Comparison of ENCODE assay signal across 20 cellular contexts in genomic region chr18:47108373-47108772, GRCh38. TPM values are rescaled to one million over a fixed set of nuclear protein-coding genes. Genes with fewer than 3 reads are reported as not detected.
DNase-seq lines count a peak whose midpoint lies in the region; ATAC-seq and TF ChIP-seq lines count a peak whose summit lies in the region.
"Had no signal": no experiment of that assay in that cellular context is flagged by ENCODE, and none has a peak within 500 bp of the region (broad histone marks: within the 10 kb centered on the region; RNA-seq: fewer than 3 reads in every experiment).

No MANE protein-coding gene starts in this region.

- ATAC-seq in naive thymus-derived CD8-positive, alpha-beta T cell, result no peak
- ATAC-seq: CD8-positive, alpha-beta T cell; HCT116; HepG2 had no signal

- H2BK5ac ChIP-seq in H9 (ENCODE audit: insufficient read length, low read length), result no peak overlapping the region

- CTCF ChIA-PET in CD4-positive, alpha-beta memory T cell (lab: Charles Lee; ENCODE audit: partially characterized antibody), result interaction anchor here (1.6 kb wide), 1 partner anchor 96 kb away, joined by 6 read pairs; no protein-coding TSS in a partner anchor

- H3K79me1 ChIP-seq in H9 (ENCODE audit: insufficient read depth, low read depth, low read length, poor library complexity, severe bottlenecking), result no peaks in the 10 kb centered on the region

- no peak overlapping the region for H2BK120ac ChIP-seq in H9 (ENCODE audit: low read depth, low read length, poor library complexity, severe bottlenecking)

- H3K4me1 Mint-ChIP-seq in H9 (peaks cover 55% of the 10 kb centered on the region in 2 experiments), neural progenitor cell (peaks cover 17% of the 10 kb centered on the region)
- H3K4me1 Mint-ChIP-seq in naive thymus-derived CD8-positive, alpha-beta T cell, result no peaks in the 10 kb centered on the region
- H3K4me1 Mint-ChIP-seq in CD4-positive, alpha-beta memory T cell, result no peaks in the 10 kb centered on the region
- H3K4me1 Mint-ChIP-seq: CD14-positive monocyte had no signal

- peak overlapping the region; percentile 21 for H3K4me3 ChIP-seq in neural progenitor cell
- H3K4me3 ChIP-seq in CD4-positive, alpha-beta memory T cell (ENCODE audit: low read length in 2 of 2), result no peak overlapping the region
- H3K4me3 ChIP-seq: BLaER1 had no signal

- no peak overlapping the region for H3K14ac ChIP-seq in H9 (ENCODE audit: insufficient read depth, low read length)

- TF ChIP-seq CTCF in H9 (conservative IDR thresholded peaks at IDR 0.05) (no peak), neural progenitor cell (IDR thresholded peaks at IDR 0.05) (no peak)

- H2BK12ac ChIP-seq in H9 (ENCODE audit: insufficient read length, low read depth, low read length), result no peak overlapping the region

- no peak overlapping the region for H3K56ac ChIP-seq in H9 (ENCODE audit: insufficient read length, low read depth, low read length)

- H3K27me3 Mint-ChIP-seq in H9 (ENCODE audit: low read depth) (no peaks in the 10 kb centered on the region), neural progenitor cell (ENCODE audit: insufficient read depth, low read depth) (no peaks in the 10 kb centered on the region)
- no peaks in the 10 kb centered on the region for H3K27me3 Mint-ChIP-seq in naive thymus-derived CD8-positive, alpha-beta T cell
- H3K27me3 Mint-ChIP-seq in CD4-positive, alpha-beta memory T cell, result no peaks in the 10 kb centered on the region
- H3K27me3 Mint-ChIP-seq: IgD-negative memory B cell had no signal

- H3K9me3 ChIP-seq in H9 (ENCODE audit: control insufficient read depth, low read depth, low read length) (no peaks in the 10 kb centered on the region), neural progenitor cell (ENCODE audit: low read depth) (no peaks in the 10 kb centered on the region)
- no peaks in the 10 kb centered on the region for H3K9me3 ChIP-seq in CD4-positive, alpha-beta memory T cell (ENCODE audit: control insufficient read depth in 1 of 2, low read length in 2 of 2)
- H3K9me3 ChIP-seq: BLaER1 had no signal

- H3K27ac ChIP-seq in H9 (ENCODE audit: insufficient read length, low read depth, low read length) (no peak overlapping the region), neural progenitor cell (peak overlapping the region; percentile 78)
- H3K27ac ChIP-seq in CD4-positive, alpha-beta memory T cell (ENCODE audit: low read depth, low read length), result no peak overlapping the region
- H3K27ac ChIP-seq: BLaER1 had no signal

- H3K4me2 ChIP-seq in H9 (ENCODE audit: insufficient read depth, insufficient read length, low read length) (no peak overlapping the region), neural progenitor cell (peak overlapping the region; percentile 67)
- H3K4me2 ChIP-seq: BLaER1 had no signal

- WGBS in H9 (ENCODE audit: extremely low coverage, insufficient read length, low lambda C conversion rate), result no CpG with 5 or more reads among the region's 3 CpGs

- no peak overlapping the region for H2AK5ac ChIP-seq in H9 (ENCODE audit: insufficient read length, low read length)

- no peaks in the 10 kb centered on the region for H4K20me1 ChIP-seq in H9 (ENCODE audit: control insufficient read depth, insufficient read depth, insufficient read length)
- peaks cover 43% of the 10 kb centered on the region for H4K20me1 ChIP-seq in neural progenitor cell (ENCODE audit: low read depth)
- H4K20me1 ChIP-seq: BLaER1 had no signal

- H3K23me2 ChIP-seq in H9 (ENCODE audit: insufficient read length, low read depth, low read length, poor library complexity, severe bottlenecking), result no peaks in the 10 kb centered on the region

- H3K27ac Mint-ChIP-seq in H9, result peak overlapping the region in 2 of 3 experiments; percentile 71 to 95; a peak in 4 of 7 replicates
- no peak overlapping the region for H3K27ac Mint-ChIP-seq in neural progenitor cell
- H3K27ac Mint-ChIP-seq in naive thymus-derived CD8-positive, alpha-beta T cell, result no peak overlapping the region
- peak overlapping the region in 1 of 7 donors; percentile 44 for H3K27ac Mint-ChIP-seq in CD4-positive, alpha-beta memory T cell
- H3K27ac Mint-ChIP-seq: CD14-positive monocyte; CD8-positive, alpha-beta T cell; HFFc6; IgD-negative memory B cell had no signal

- no peak overlapping the region for H3K4ac ChIP-seq in H9 (ENCODE audit: low read depth, low read length)

- H3K9ac ChIP-seq in H9 (ENCODE audit: extremely low read depth, insufficient read length, low read length), result no peak overlapping the region
- no peak overlapping the region for H3K9ac ChIP-seq in neural progenitor cell
- H3K9ac ChIP-seq: BLaER1 had no signal

- H3F3A ChIP-seq in neural progenitor cell (ENCODE audit: low read depth), result peaks cover 42% of the 10 kb centered on the region

- no peak overlapping the region for H4K5ac ChIP-seq in H9 (ENCODE audit: insufficient read length, low read depth, low read length)

- DNase-seq in D341Med (ENCODE audit: low spot score) (peak; percentile 56), H9 (no peak), cerebellar cortex (ENCODE audit: low spot score) (peak; percentile 62), neural progenitor cell (ENCODE audit: low spot score) (peak; percentile 77), cortex of kidney (lab: John Stamatoyannopoulos, UW) (no peak), ecto neural progenitor cell (ENCODE audit: low spot score) (no peak)
- DNase-seq in naive thymus-derived CD8-positive, alpha-beta T cell, result no peak
- no peak for DNase-seq in CD4-positive, alpha-beta memory T cell
- DNase-seq: 8988T; CD8-positive, alpha-beta T cell; DMS153; DMS79; GDM1; HFFc6; KBM-7 had no signal

- no peaks in the 10 kb centered on the region for H3K79me2 ChIP-seq in H9 (ENCODE audit: insufficient read depth, low read length)
- peaks cover 5% of the 10 kb centered on the region for H3K79me2 ChIP-seq in neural progenitor cell (ENCODE audit: low read depth)

- H4K8ac ChIP-seq in H9 (replicated peaks; ENCODE audit: insufficient read length, low read depth, low read length), result no peak overlapping the region

- POLR2A ChIA-PET in naive thymus-derived CD8-positive, alpha-beta T cell (lab: Charles Lee), result no interaction called here
- POLR2A ChIA-PET in CD4-positive, alpha-beta memory T cell (lab: Charles Lee; ENCODE audit: partially characterized antibody), result no interaction called here

- H3K27me3 ChIP-seq in H9 (ENCODE audit: insufficient read depth, low read length), result no peaks in the 10 kb centered on the region
- H3K27me3 ChIP-seq in neural progenitor cell, result no peaks in the 10 kb centered on the region
- no peaks in the 10 kb centered on the region for H3K27me3 ChIP-seq in CD4-positive, alpha-beta memory T cell (ENCODE audit: insufficient read depth, low read length)
- H3K27me3 ChIP-seq: BLaER1 had no signal

- no peak overlapping the region for H2AFZ ChIP-seq in H9 (ENCODE audit: low read length)
- H2AFZ ChIP-seq in neural progenitor cell (replicated peaks), result no peak overlapping the region

- intact Hi-C loops in CD4-positive, alpha-beta memory T cell (cut with micrococcal nuclease), result no loop called here

- no peak overlapping the region for H3T11ph ChIP-seq in H9 (ENCODE audit: low read length)

- H3K4me3 Mint-ChIP-seq in H9, result peak overlapping the region; percentile 13 to 25; a peak in 3 of 5 replicates
- H3K4me3 Mint-ChIP-seq in neural progenitor cell, result no peak overlapping the region
- H3K4me3 Mint-ChIP-seq in naive thymus-derived CD8-positive, alpha-beta T cell, result no peak overlapping the region
- no peak overlapping the region for H3K4me3 Mint-ChIP-seq in CD4-positive, alpha-beta memory T cell
- H3K4me3 Mint-ChIP-seq: CD14-positive monocyte; CD8-positive, alpha-beta T cell; HFFc6; IgD-negative memory B cell had no signal

- peaks cover 9 to 41% (median 39%) of the 10 kb centered on the region in 3 experiments; a peak in 6 of 7 replicates for H3K36me3 Mint-ChIP-seq in H9 (ENCODE audit: insufficient read depth in 1 of 3, low read depth in 3 of 3)
- peaks cover 8% of the 10 kb centered on the region for H3K36me3 Mint-ChIP-seq in neural progenitor cell
- peaks cover 0 to 63% (median 14%) of the 10 kb centered on the region in 3 donors for H3K36me3 Mint-ChIP-seq in naive thymus-derived CD8-positive, alpha-beta T cell
- peaks cover 46 to 62% of the 10 kb centered on the region in 2 donors for H3K36me3 Mint-ChIP-seq in CD4-positive, alpha-beta memory T cell

- no peak overlapping the region for H3K23ac ChIP-seq in H9 (ENCODE audit: insufficient read length, low read depth, low read length)

- H4K91ac ChIP-seq in H9 (ENCODE audit: insufficient read length, low read depth, low read length), result no peak overlapping the region

- H3K18ac ChIP-seq in H9 (ENCODE audit: insufficient read length, low read depth, low read length), result no peak overlapping the region

- peaks cover 6% of the 10 kb centered on the region for H3K36me3 ChIP-seq in neural progenitor cell
- peaks cover 33% of the 10 kb centered on the region for H3K36me3 ChIP-seq in CD4-positive, alpha-beta memory T cell (ENCODE audit: insufficient read depth, low read length)

- no peak overlapping the region for H2BK15ac ChIP-seq in H9 (ENCODE audit: low read depth, low read length)

- H3K9me3 Mint-ChIP-seq in H9, result no peaks in the 10 kb centered on the region
- H3K9me3 Mint-ChIP-seq in neural progenitor cell, result no peaks in the 10 kb centered on the region
- H3K9me3 Mint-ChIP-seq in naive thymus-derived CD8-positive, alpha-beta T cell, result no peaks in the 10 kb centered on the region
- no peaks in the 10 kb centered on the region for H3K9me3 Mint-ChIP-seq in CD4-positive, alpha-beta memory T cell
- H3K9me3 Mint-ChIP-seq: CD8-positive, alpha-beta T cell; HFFc6; IgD-negative memory B cell had no signal

- H3K4me1 ChIP-seq in H9 (ENCODE audit: insufficient read depth, low read length) (no peaks in the 10 kb centered on the region), neural progenitor cell (peaks cover 66% of the 10 kb centered on the region)
- H3K4me1 ChIP-seq in CD4-positive, alpha-beta memory T cell (ENCODE audit: insufficient read depth, low read length), result no peaks in the 10 kb centered on the region
- H3K4me1 ChIP-seq: BLaER1 had no signal

- no peak overlapping the region for H2BK20ac ChIP-seq in H9 (ENCODE audit: low read depth, low read length, poor library complexity, severe bottlenecking)

RNA-seq across cellular contexts. Expression of gene HDHD2, which starts 41.9 kb away (rescaled TPM):
- total RNA-seq in H9 (2021) (51.0 and 58.5 TPM in 2 replicates), neural progenitor cell (ENCODE audit: low replicate concordance) (54.4 and 85.0 TPM in 2 replicates)
- 10 to 100 TPM; 33.5 to 34.9 TPM for total RNA-seq in naive thymus-derived CD8-positive, alpha-beta T cell
- 10 to 100 TPM; 45.2 to 52.3 (median 50.8) TPM for polyA plus RNA-seq in naive thymus-derived CD8-positive, alpha-beta T cell
- 10 to 100 TPM; 34.2 to 36.5 TPM for total RNA-seq in CD4-positive, alpha-beta memory T cell
- 10 to 100 TPM; 40.5 to 62.6 TPM for polyA plus RNA-seq in CD4-positive, alpha-beta memory T cell

Comparison
In these comparisons a context has a peak if more than half of its experiments do, and no peak if none do; other contexts are left out.
1. DNase-seq: peak in D341Med (single experiment), cerebellar cortex (single experiment) and neural progenitor cell (single experiment); none in H9 (single experiment), cortex of kidney (single experiment), naive thymus-derived CD8-positive, alpha-beta T cell (0 of 10), ecto neural progenitor cell (single experiment) and CD4-positive, alpha-beta memory T cell (0 of 5).
2. H3K27ac Mint-ChIP-seq: peak in H9 (2 of 3); none in neural progenitor cell (single experiment) and naive thymus-derived CD8-positive, alpha-beta T cell (0 of 10).
3. H3K4me3 Mint-ChIP-seq: peak in H9 (2 of 2); none in neural progenitor cell (single experiment), naive thymus-derived CD8-positive, alpha-beta T cell (0 of 10) and CD4-positive, alpha-beta memory T cell (0 of 8).